ENCODE assay signal across 1 cellular context in the genomic region with DNA sequence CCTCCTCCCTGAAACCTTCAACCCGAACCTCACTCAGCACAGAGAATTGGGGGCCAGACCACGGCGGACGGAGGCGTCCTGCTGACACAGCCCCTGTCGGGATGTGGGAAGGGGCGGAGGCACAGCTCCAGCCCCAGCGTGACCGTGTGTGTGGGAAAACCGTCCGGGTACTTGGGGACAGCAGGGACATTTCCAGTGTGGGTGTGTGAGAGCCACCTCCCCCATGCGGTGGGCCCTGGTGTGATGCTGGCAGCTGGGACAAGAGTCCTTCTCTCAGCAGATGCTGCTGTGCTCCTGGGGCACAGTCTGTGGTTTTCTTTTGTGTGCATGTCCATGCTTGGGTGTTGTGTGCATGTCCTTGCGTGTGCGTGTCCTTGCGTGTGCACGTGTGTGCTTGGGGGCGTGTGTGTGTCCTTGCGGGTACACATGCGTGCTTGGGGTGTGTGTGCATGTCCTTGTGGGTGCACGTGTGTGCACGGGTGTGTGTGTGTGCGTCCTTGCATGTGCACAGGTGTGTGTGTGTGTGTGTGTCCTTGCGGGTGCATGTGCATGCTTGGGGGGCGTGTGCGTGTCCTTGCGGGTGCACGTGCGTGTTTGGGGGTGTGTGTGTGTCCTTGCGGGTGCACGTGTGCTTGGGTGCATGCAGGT.
TF ChIP-seq lines count a peak whose summit lies in the region.

No MANE protein-coding gene starts in this region.

TF ChIP-seq in HepG2, 621 proteins besides CTCF, POLR2A, EP300 and RAD21 (continued from another document and continues in another):
- TF ChIP-seq, protein P1, sequence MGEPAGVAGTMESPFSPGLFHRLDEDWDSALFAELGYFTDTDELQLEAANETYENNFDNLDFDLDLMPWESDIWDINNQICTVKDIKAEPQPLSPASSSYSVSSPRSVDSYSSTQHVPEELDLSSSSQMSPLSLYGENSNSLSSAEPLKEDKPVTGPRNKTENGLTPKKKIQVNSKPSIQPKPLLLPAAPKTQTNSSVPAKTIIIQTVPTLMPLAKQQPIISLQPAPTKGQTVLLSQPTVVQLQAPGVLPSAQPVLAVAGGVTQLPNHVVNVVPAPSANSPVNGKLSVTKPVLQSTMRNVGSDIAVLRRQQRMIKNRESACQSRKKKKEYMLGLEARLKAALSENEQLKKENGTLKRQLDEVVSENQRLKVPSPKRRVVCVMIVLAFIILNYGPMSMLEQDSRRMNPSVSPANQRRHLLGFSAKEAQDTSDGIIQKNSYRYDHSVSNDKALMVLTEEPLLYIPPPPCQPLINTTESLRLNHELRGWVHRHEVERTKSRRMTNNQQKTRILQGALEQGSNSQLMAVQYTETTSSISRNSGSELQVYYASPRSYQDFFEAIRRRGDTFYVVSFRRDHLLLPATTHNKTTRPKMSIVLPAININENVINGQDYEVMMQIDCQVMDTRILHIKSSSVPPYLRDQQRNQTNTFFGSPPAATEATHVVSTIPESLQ (CRISPR knock-in tag; conservative IDR thresholded peaks at IDR 0.05) = no peak
- TF ChIP-seq NFYC (CRISPR knock-in tag; IDR thresholded peaks at IDR 0.05) (no peak), ZNF17 (CRISPR knock-in tag; IDR thresholded peaks at IDR 0.05) (no peak), ZNF557 (CRISPR knock-in tag; IDR thresholded peaks at IDR 0.05) (no peak), ZNF562 (CRISPR knock-in tag; IDR thresholded peaks at IDR 0.05; ENCODE audit: borderline replicate concordance) (no peak), ZNF780A (CRISPR knock-in tag; IDR thresholded peaks at IDR 0.05) (no peak), THAP11 (CRISPR knock-in tag; IDR thresholded peaks at IDR 0.05) (no peak), HDAC1 (CRISPR knock-in tag; IDR thresholded peaks at IDR 0.05) (no peak), ZSCAN29 (CRISPR knock-in tag; conservative IDR thresholded peaks at IDR 0.05) (no peak), TBX3 (IDR thresholded peaks at IDR 0.05; ENCODE audit: borderline replicate concordance) (no peak), ZNF484 (CRISPR knock-in tag; IDR thresholded peaks at IDR 0.05; ENCODE audit: borderline replicate concordance, low read depth) (no peak), ZNF138 (CRISPR knock-in tag; IDR thresholded peaks at IDR 0.05; ENCODE audit: low read depth) (no peak), HNRNPUL1 (IDR thresholded peaks at IDR 0.05; ENCODE audit: low read depth, low read length) (no peak), ATF1 (CRISPR knock-in tag; IDR thresholded peaks at IDR 0.05) (no peak), HHEX (CRISPR knock-in tag; IDR thresholded peaks at IDR 0.05) (no peak), RBM39 (IDR thresholded peaks at IDR 0.05; ENCODE audit: low read depth, low read length, poor library complexity, severe bottlenecking) (no peak), ZNF746 (CRISPR knock-in tag; IDR thresholded peaks at IDR 0.05) (no peak), MEF2D (CRISPR knock-in tag; IDR thresholded peaks at IDR 0.05) (no peak), ARNT2 (CRISPR knock-in tag; IDR thresholded peaks at IDR 0.05; ENCODE audit: low read depth) (no peak), HNRNPH1 (optimal IDR thresholded peaks at IDR 0.05; ENCODE audit: low read depth, low read length) (no peak), WIZ (CRISPR knock-in tag; IDR thresholded peaks at IDR 0.05) (no peak), SP2 (CRISPR knock-in tag; IDR thresholded peaks at IDR 0.05) (no peak), POLR2G (IDR thresholded peaks at IDR 0.05; ENCODE audit: low read depth, low read length) (peak; percentile 71)
- TF ChIP-seq, protein P2, sequence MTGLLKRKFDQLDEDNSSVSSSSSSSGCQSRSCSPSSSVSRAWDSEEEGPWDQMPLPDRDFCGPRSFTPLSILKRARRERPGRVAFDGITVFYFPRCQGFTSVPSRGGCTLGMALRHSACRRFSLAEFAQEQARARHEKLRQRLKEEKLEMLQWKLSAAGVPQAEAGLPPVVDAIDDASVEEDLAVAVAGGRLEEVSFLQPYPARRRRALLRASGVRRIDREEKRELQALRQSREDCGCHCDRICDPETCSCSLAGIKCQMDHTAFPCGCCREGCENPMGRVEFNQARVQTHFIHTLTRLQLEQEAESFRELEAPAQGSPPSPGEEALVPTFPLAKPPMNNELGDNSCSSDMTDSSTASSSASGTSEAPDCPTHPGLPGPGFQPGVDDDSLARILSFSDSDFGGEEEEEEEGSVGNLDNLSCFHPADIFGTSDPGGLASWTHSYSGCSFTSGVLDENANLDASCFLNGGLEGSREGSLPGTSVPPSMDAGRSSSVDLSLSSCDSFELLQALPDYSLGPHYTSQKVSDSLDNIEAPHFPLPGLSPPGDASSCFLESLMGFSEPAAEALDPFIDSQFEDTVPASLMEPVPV (CRISPR knock-in tag; IDR thresholded peaks at IDR 0.05) = no peak
- TF ChIP-seq, protein P3, sequence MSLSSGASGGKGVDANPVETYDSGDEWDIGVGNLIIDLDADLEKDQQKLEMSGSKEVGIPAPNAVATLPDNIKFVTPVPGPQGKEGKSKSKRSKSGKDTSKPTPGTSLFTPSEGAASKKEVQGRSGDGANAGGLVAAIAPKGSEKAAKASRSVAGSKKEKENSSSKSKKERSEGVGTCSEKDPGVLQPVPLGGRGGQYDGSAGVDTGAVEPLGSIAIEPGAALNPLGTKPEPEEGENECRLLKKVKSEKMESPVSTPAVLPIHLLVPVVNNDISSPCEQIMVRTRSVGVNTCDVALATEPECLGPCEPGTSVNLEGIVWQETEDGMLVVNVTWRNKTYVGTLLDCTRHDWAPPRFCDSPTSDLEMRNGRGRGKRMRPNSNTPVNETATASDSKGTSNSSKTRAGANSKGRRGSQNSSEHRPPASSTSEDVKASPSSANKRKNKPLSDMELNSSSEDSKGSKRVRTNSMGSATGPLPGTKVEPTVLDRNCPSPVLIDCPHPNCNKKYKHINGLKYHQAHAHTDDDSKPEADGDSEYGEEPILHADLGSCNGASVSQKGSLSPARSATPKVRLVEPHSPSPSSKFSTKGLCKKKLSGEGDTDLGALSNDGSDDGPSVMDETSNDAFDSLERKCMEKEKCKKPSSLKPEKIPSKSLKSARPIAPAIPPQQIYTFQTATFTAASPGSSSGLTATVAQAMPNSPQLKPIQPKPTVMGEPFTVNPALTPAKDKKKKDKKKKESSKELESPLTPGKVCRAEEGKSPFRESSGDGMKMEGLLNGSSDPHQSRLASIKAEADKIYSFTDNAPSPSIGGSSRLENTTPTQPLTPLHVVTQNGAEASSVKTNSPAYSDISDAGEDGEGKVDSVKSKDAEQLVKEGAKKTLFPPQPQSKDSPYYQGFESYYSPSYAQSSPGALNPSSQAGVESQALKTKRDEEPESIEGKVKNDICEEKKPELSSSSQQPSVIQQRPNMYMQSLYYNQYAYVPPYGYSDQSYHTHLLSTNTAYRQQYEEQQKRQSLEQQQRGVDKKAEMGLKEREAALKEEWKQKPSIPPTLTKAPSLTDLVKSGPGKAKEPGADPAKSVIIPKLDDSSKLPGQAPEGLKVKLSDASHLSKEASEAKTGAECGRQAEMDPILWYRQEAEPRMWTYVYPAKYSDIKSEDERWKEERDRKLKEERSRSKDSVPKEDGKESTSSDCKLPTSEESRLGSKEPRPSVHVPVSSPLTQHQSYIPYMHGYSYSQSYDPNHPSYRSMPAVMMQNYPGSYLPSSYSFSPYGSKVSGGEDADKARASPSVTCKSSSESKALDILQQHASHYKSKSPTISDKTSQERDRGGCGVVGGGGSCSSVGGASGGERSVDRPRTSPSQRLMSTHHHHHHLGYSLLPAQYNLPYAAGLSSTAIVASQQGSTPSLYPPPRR (CRISPR knock-in tag; IDR thresholded peaks at IDR 0.05; ENCODE audit: borderline replicate concordance) = no peak
- TF ChIP-seq, protein P4, sequence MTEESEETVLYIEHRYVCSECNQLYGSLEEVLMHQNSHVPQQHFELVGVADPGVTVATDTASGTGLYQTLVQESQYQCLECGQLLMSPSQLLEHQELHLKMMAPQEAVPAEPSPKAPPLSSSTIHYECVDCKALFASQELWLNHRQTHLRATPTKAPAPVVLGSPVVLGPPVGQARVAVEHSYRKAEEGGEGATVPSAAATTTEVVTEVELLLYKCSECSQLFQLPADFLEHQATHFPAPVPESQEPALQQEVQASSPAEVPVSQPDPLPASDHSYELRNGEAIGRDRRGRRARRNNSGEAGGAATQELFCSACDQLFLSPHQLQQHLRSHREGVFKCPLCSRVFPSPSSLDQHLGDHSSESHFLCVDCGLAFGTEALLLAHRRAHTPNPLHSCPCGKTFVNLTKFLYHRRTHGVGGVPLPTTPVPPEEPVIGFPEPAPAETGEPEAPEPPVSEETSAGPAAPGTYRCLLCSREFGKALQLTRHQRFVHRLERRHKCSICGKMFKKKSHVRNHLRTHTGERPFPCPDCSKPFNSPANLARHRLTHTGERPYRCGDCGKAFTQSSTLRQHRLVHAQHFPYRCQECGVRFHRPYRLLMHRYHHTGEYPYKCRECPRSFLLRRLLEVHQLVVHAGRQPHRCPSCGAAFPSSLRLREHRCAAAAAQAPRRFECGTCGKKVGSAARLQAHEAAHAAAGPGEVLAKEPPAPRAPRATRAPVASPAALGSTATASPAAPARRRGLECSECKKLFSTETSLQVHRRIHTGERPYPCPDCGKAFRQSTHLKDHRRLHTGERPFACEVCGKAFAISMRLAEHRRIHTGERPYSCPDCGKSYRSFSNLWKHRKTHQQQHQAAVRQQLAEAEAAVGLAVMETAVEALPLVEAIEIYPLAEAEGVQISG (CRISPR knock-in tag; IDR thresholded peaks at IDR 0.05) = no peak
- TF ChIP-seq, protein P5, sequence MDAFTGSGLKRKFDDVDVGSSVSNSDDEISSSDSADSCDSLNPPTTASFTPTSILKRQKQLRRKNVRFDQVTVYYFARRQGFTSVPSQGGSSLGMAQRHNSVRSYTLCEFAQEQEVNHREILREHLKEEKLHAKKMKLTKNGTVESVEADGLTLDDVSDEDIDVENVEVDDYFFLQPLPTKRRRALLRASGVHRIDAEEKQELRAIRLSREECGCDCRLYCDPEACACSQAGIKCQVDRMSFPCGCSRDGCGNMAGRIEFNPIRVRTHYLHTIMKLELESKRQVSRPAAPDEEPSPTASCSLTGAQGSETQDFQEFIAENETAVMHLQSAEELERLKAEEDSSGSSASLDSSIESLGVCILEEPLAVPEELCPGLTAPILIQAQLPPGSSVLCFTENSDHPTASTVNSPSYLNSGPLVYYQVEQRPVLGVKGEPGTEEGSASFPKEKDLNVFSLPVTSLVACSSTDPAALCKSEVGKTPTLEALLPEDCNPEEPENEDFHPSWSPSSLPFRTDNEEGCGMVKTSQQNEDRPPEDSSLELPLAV (CRISPR knock-in tag; conservative IDR thresholded peaks at IDR 0.05; ENCODE audit: low read depth) = no peak
- TF ChIP-seq, protein P6, sequence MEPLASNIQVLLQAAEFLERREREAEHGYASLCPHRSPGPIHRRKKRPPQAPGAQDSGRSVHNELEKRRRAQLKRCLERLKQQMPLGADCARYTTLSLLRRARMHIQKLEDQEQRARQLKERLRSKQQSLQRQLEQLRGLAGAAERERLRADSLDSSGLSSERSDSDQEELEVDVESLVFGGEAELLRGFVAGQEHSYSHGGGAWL (CRISPR knock-in tag; IDR thresholded peaks at IDR 0.05) = no peak
- TF ChIP-seq, protein P7, sequence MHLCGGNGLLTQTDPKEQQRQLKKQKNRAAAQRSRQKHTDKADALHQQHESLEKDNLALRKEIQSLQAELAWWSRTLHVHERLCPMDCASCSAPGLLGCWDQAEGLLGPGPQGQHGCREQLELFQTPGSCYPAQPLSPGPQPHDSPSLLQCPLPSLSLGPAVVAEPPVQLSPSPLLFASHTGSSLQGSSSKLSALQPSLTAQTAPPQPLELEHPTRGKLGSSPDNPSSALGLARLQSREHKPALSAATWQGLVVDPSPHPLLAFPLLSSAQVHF (CRISPR knock-in tag; IDR thresholded peaks at IDR 0.05) = 0 out of 2 replicates have a peak, but pooled peaks have one; percentile 33
- TF ChIP-seq, protein P8, sequence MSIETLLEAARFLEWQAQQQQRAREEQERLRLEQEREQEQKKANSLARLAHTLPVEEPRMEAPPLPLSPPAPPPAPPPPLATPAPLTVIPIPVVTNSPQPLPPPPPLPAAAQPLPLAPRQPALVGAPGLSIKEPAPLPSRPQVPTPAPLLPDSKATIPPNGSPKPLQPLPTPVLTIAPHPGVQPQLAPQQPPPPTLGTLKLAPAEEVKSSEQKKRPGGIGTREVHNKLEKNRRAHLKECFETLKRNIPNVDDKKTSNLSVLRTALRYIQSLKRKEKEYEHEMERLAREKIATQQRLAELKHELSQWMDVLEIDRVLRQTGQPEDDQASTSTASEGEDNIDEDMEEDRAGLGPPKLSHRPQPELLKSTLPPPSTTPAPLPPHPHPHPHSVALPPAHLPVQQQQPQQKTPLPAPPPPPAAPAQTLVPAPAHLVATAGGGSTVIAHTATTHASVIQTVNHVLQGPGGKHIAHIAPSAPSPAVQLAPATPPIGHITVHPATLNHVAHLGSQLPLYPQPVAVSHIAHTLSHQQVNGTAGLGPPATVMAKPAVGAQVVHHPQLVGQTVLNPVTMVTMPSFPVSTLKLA (IDR thresholded peaks at IDR 0.05) = no peak
- TF ChIP-seq, protein P9, sequence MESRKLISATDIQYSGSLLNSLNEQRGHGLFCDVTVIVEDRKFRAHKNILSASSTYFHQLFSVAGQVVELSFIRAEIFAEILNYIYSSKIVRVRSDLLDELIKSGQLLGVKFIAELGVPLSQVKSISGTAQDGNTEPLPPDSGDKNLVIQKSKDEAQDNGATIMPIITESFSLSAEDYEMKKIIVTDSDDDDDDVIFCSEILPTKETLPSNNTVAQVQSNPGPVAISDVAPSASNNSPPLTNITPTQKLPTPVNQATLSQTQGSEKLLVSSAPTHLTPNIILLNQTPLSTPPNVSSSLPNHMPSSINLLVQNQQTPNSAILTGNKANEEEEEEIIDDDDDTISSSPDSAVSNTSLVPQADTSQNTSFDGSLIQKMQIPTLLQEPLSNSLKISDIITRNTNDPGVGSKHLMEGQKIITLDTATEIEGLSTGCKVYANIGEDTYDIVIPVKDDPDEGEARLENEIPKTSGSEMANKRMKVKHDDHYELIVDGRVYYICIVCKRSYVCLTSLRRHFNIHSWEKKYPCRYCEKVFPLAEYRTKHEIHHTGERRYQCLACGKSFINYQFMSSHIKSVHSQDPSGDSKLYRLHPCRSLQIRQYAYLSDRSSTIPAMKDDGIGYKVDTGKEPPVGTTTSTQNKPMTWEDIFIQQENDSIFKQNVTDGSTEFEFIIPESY (CRISPR knock-in tag; IDR thresholded peaks at IDR 0.05) = peak; percentile 32
